ENCODE assay signal across 20 cellular contexts in the genomic region with DNA sequence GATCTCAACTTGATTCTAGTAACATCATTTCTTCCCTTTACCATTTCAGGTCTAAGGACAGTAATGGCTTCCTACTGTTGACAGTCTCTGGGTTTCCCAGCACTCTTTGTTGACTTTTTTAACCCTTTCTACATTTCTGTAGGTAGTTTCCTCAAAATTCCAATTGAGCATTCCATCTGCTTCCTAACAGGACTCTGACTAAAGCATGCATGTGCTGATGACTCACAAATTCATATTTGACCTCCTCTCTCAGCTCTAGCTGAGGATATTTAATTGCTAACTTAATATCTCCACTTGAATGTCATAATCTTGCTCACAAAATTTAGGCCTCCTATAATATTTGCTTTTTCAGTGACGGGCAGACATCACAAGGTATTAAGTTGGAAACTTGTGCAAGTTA.
DNase-seq lines count a peak whose midpoint lies in the region; ATAC-seq and TF ChIP-seq lines count a peak whose summit lies in the region.
"Had no signal": no experiment of that assay in that cellular context is flagged by ENCODE, and none has a peak within 500 bp of the region (broad histone marks: within the 10 kb centered on the region; RNA-seq: fewer than 3 reads in every experiment).

No MANE protein-coding gene starts in this region.

- H4K20me1 ChIP-seq in fibroblast of lung (ENCODE audit: control insufficient read depth, extremely low read depth, insufficient read depth, low read length) = no peaks in the 10 kb centered on the region

- BruUV-seq in Panc1 (replicated peaks; lab: Mats Ljungman, UMichigan) = no TSS peak

- H3K27me3 ChIP-seq in Panc1 (ENCODE audit: control insufficient read depth, insufficient read depth, low read length) = no peaks in the 10 kb centered on the region
- H3K27me3 ChIP-seq in fibroblast of lung (ENCODE audit: control insufficient read depth, insufficient read depth, low read length) = no peaks in the 10 kb centered on the region
- H3K27me3 ChIP-seq: hepatocyte, testis, vagina had no signal

- intact Hi-C loops in Panc1 (cut with micrococcal nuclease; ENCODE audit: unreplicated experiment) = no loop called here

- CTCF ChIA-PET in Panc1 (lab: Charles Lee) = no interaction called here

- H3K9ac ChIP-seq in fibroblast of lung (ENCODE audit: insufficient read depth, low read length) = no peak overlapping the region

- H3K27ac ChIP-seq in Panc1 (ENCODE audit: low read length) = no peak overlapping the region
- H3K27ac ChIP-seq in fibroblast of lung (ENCODE audit: insufficient read depth, low read length) = no peak overlapping the region
- H3K27ac ChIP-seq: hepatocyte, prostate gland, testis, vagina had no signal

- H3K4me3 ChIP-seq in Panc1 (ENCODE audit: low read depth in 2 of 2, low read length in 2 of 2) (no peak overlapping the region), fibroblast of lung (replicated peaks in 1 of 4; ENCODE audit: control extremely low read depth in 1 of 4, insufficient read depth in 1 of 4, low read depth in 3 of 4, low read length in 4 of 4) (no peak overlapping the region)
- H3K4me3 ChIP-seq: hepatocyte, prostate gland, testis, vagina had no signal

- H3K79me2 ChIP-seq in fibroblast of lung (ENCODE audit: control insufficient read depth, insufficient read depth, low read length) = no peaks in the 10 kb centered on the region
- H3K79me2 ChIP-seq: hepatocyte had no signal

- H3K4me2 ChIP-seq in fibroblast of lung (ENCODE audit: extremely low read depth, insufficient read depth, low read length) = no peak overlapping the region
- H3K4me2 ChIP-seq: hepatocyte had no signal

- H3K36me3 ChIP-seq in Panc1 (ENCODE audit: control insufficient read depth, insufficient read depth, low read length) (no peaks in the 10 kb centered on the region), fibroblast of lung (ENCODE audit: control insufficient read depth, insufficient read depth, low read length) (no peaks in the 10 kb centered on the region)
- H3K36me3 ChIP-seq: prostate gland, vagina had no signal

- H2AFZ ChIP-seq in fibroblast of lung (ENCODE audit: low read length) = no peak overlapping the region
- H2AFZ ChIP-seq: hepatocyte had no signal

- peak; percentile 68 for DNase-seq in ELR (ENCODE audit: low read depth)
- DNase-seq in Panc1 (ENCODE audit: low read depth, low spot score) = peak; percentile 32
- DNase-seq in fibroblast of lung (ENCODE audit: low read depth in 2 of 2) = peak; percentile 39 to 46
- DNase-seq in non-pigmented ciliary epithelial cell (ENCODE audit: low read depth) = peak; percentile 6
- no peak for DNase-seq in DMS 273 (lab: John Stamatoyannopoulos, UW; ENCODE audit: unreplicated experiment)
- DNase-seq in NK-92 (lab: John Stamatoyannopoulos, UW; ENCODE audit: unreplicated experiment) = no peak
- DNase-seq: activated CD8-positive, alpha-beta memory T cell treated with anti-CD3 and anti-CD28 coated beads, Interleukin-2, amount 50 U/mL, for 4 hours; CD4-positive, alpha-beta memory T cell; DMS79; KG1; NCI-H187; NCI-H526 treated with DMSO at 0.1 percent for 48 hours; small intestine; stimulated activated CD4-positive, alpha-beta T cell treated with anti-CD3 and anti-CD28 coated beads, Interleukin-2, amount 100 ng/mL, for 24 hours; stimulated activated naive B cell treated with anti-CD40 and anti-IgM and Interleukin-4, amounts not matched to agents 10 μg/mL and 1 μg/mL and 100 μg/mL, for 72 hours; testis had no signal

- POLR2A ChIA-PET in Panc1 (lab: Charles Lee) = no interaction called here

- in situ Hi-C loops in Panc1 (cut with HindIII; ENCODE audit: low pct_unique_long_range_greater_than_20kb, low sequenced_read_pairs) = no loop called here

- no peak for ATAC-seq in Panc1
- ATAC-seq in esophagus mucosa = no peak
- ATAC-seq: stimulated activated naive B cell treated with anti-CD40 and anti-IgM and Interleukin-4, amounts not matched to agents 10 μg/mL and 1 μg/mL and 100 μg/mL, for 72 hours had no signal

- no peaks in the 10 kb centered on the region for H3K9me3 ChIP-seq in Panc1 (ENCODE audit: control insufficient read depth, insufficient read depth, low read depth, low read length)
- no peaks in the 10 kb centered on the region for H3K9me3 ChIP-seq in fibroblast of lung (ENCODE audit: control insufficient read depth, insufficient read depth, low read depth, low read length)
- H3K9me3 ChIP-seq: prostate gland, testis, vagina had no signal

- H3K4me1 ChIP-seq in Panc1 (ENCODE audit: control insufficient read depth, insufficient read depth, low read length) (no peaks in the 10 kb centered on the region), fibroblast of lung (ENCODE audit: control insufficient read depth, extremely low read depth, insufficient read depth, low read length) (no peaks in the 10 kb centered on the region)
- H3K4me1 ChIP-seq: prostate gland, testis, vagina had no signal

- TF ChIP-seq CTCF in Panc1 (IDR thresholded peaks at IDR 0.05) (no peak), fibroblast of lung (conservative IDR thresholded peaks at IDR 0.05 in 1 of 2, IDR thresholded peaks at IDR 0.05 in 1 of 2; ENCODE audit: low read depth in 1 of 2, low read length in 2 of 2) (no peak)

Comparison
In these comparisons a context has a peak if more than half of its experiments do, and no peak if none do; other contexts are left out.
1. DNase-seq: peak in ELR (single experiment), Panc1 (single experiment), fibroblast of lung (2 of 2) and non-pigmented ciliary epithelial cell (single experiment); none in DMS 273 (single experiment) and NK-92 (single experiment).